Comparison of ENCODE assay signal across 16 cellular contexts in the genomic region with DNA sequence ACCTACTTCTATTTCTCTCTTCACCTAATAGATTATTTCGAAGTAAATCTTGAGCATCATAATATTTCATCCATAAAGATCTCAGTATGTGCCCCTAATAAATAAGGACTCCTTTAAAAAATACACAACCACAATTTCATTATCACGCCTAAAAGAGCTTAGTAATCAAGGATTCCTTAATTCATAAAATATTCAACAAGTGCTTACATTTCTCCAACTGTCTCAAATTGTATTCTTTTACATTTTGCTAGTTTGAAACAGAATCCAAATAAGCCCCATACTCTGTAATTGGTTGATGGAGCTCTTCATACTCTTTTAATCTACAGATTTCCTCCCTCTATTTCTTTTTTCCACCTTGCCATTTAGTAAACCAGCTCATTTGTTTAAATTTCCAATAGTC.
"Had no signal": no experiment of that assay in that cellular context is flagged by ENCODE, and none has a peak within 500 bp of the region (broad histone marks: within the 10 kb centered on the region; RNA-seq: fewer than 3 reads in every experiment).

No MANE protein-coding gene starts in this region.

- H3K4me3 ChIP-seq: coronary artery, dorsolateral prefrontal cortex, esophagus muscularis mucosa, gastroesophageal sphincter, heart left ventricle, left lung, lower lobe of right lung had no signal

- DNase-seq: dermis blood vessel endothelial cell; dorsolateral prefrontal cortex; effector CD4-positive, alpha-beta T cell; effector memory CD4-positive, alpha-beta T cell; foreskin keratinocyte; heart left ventricle; hippocampal formation; left cardiac atrium; left lung; left ventricle myocardium superior; lower lobe of right lung; mesendoderm; midbrain had no signal

- H3K36me3 ChIP-seq: esophagus muscularis mucosa, gastroesophageal sphincter, left lung, lower lobe of right lung had no signal

- H3K27me3 ChIP-seq: dorsolateral prefrontal cortex, esophagus muscularis mucosa, foreskin keratinocyte, gastroesophageal sphincter, heart left ventricle, left lung had no signal

- H3K27ac ChIP-seq: coronary artery, dorsolateral prefrontal cortex, esophagus muscularis mucosa, foreskin keratinocyte, gastroesophageal sphincter, heart left ventricle, left lung, lower lobe of right lung had no signal

- H3K4me1 ChIP-seq: esophagus muscularis mucosa, foreskin keratinocyte, gastroesophageal sphincter, heart left ventricle, left lung, lower lobe of right lung had no signal

- H3K9me3 ChIP-seq: esophagus muscularis mucosa, gastroesophageal sphincter, heart left ventricle, left lung, lower lobe of right lung had no signal
